In the genomic region with DNA sequence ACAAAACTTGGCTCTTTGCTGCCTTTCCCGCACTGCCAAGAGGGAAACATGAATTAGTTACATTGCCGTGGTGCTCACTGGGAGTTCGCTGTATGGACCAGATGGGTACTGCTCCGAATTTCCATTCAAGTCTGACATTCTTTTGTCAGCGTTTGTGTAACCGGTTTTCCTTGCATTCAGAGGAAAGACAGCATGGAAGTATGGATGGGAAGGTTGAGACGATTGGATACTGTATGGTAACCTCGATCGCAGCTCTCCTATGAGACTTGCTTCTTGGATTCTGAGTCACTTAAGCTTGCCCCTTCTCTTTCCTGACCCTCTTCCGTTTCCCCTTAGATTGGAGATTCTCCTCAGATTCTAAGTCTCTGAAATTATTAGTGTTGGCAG, we compare ENCODE assay signal across 8 cellular contexts. TPM values are rescaled to one million over a fixed set of nuclear protein-coding genes. Genes with fewer than 3 reads are reported as not detected.
DNase-seq lines count a peak whose midpoint lies in the region; ATAC-seq and TF ChIP-seq lines count a peak whose summit lies in the region.

No MANE protein-coding gene starts in this region.

- H3K36me3 Mint-ChIP-seq in T-helper 2 cell treated with Interferon-gamma antibody and Interleukin-4, amounts not matched to agents 5 μg/mL and 100 μg/mL, for 36 hours (ENCODE audit: low read depth) = peaks cover 27% of the 10 kb centered on the region
- peaks cover 16% of the 10 kb centered on the region for H3K36me3 Mint-ChIP-seq in effector memory CD8-positive, alpha-beta T cell (ENCODE audit: insufficient read depth)

- no peak for TF ChIP-seq CTCF in Peyer's patch (IDR thresholded peaks at IDR 0.05)

- no peak for DNase-seq in T-helper 2 cell treated with Interferon-gamma antibody and Interleukin-4, amounts not matched to agents 5 μg/mL and 100 μg/mL, for 36 hours (ENCODE audit: low spot score)
- DNase-seq in T-helper 2 cell (no peak), Peyer's patch (no peak), mucosa of gallbladder (ENCODE audit: low spot score) (no peak)
- DNase-seq in effector memory CD8-positive, alpha-beta T cell = peak in 1 of 3 experiments; percentile 3

- peak overlapping the region; percentile 89 to 92 (median 90) for H3K27ac ChIP-seq in Peyer's patch
- peak overlapping the region; percentile 95 for H3K27ac ChIP-seq in muscle layer of duodenum (ENCODE audit: low read length)

- H3K4me3 ChIP-seq in Peyer's patch (peak overlapping the region; percentile 72 to 91 (median 84)), muscle layer of duodenum (ENCODE audit: low read depth in 1 of 2, low read length in 2 of 2) (peak overlapping the region; percentile 93 to 99)

- no peaks in the 10 kb centered on the region for H3K27me3 ChIP-seq in Peyer's patch
- H3K27me3 ChIP-seq in muscle layer of duodenum (ENCODE audit: low read depth, low read length) = no peaks in the 10 kb centered on the region

- H3K4me1 ChIP-seq in Peyer's patch (peaks cover 0 to 8% (median 0%) of the 10 kb centered on the region in 4 donors), muscle layer of duodenum (ENCODE audit: control insufficient read depth in 1 of 2, insufficient read depth in 2 of 2, low read length in 2 of 2) (peaks cover 9 to 10% of the 10 kb centered on the region in 2 donors)

- TF ChIP-seq POLR2A in Peyer's patch (IDR thresholded peaks at IDR 0.05) = no peak

- ATAC-seq in HG02870 (IDR thresholded peaks at IDR 0.05; ENCODE audit: unreplicated experiment) (peak; percentile 3), GM21360 (IDR thresholded peaks at IDR 0.05; ENCODE audit: unreplicated experiment) (no peak)
- peak; percentile 5 for ATAC-seq in effector memory CD8-positive, alpha-beta T cell (replicated peaks)

- H3K9me3 ChIP-seq in Peyer's patch = no peaks in the 10 kb centered on the region
- H3K9me3 ChIP-seq in muscle layer of duodenum (ENCODE audit: control insufficient read depth in 1 of 2, low read length in 2 of 2) = no peaks in the 10 kb centered on the region

- H3K4me1 Mint-ChIP-seq in T-helper 2 cell treated with Interferon-gamma antibody and Interleukin-4, amounts not matched to agents 5 μg/mL and 100 μg/mL, for 36 hours (ENCODE audit: low read depth) = peaks cover 20% of the 10 kb centered on the region
- H3K4me1 Mint-ChIP-seq in effector memory CD8-positive, alpha-beta T cell (ENCODE audit: low read depth in 2 of 2) = peaks cover 29 to 46% of the 10 kb centered on the region in 2 donors

- H3K4me3 Mint-ChIP-seq in T-helper 2 cell treated with Interferon-gamma antibody and Interleukin-4, amounts not matched to agents 5 μg/mL and 100 μg/mL, for 36 hours = peak overlapping the region; percentile 96
- peak overlapping the region; percentile 87 to 93 for H3K4me3 Mint-ChIP-seq in effector memory CD8-positive, alpha-beta T cell

- H3K9me3 Mint-ChIP-seq in T-helper 2 cell treated with Interferon-gamma antibody and Interleukin-4, amounts not matched to agents 5 μg/mL and 100 μg/mL, for 36 hours = peaks cover 21% of the 10 kb centered on the region
- H3K9me3 Mint-ChIP-seq in effector memory CD8-positive, alpha-beta T cell = no peaks in the 10 kb centered on the region

- H3K36me3 ChIP-seq in Peyer's patch (no peaks in the 10 kb centered on the region), muscle layer of duodenum (ENCODE audit: control insufficient read depth in 1 of 2, insufficient read depth in 2 of 2, low read length in 2 of 2) (peaks cover 0 to 4% of the 10 kb centered on the region in 2 donors)

- H3K27ac Mint-ChIP-seq in T-helper 2 cell treated with Interferon-gamma antibody and Interleukin-4, amounts not matched to agents 5 μg/mL and 100 μg/mL, for 36 hours = peak overlapping the region; percentile 97
- H3K27ac Mint-ChIP-seq in effector memory CD8-positive, alpha-beta T cell = peak overlapping the region; percentile 95 to 97

- H3K27me3 Mint-ChIP-seq in T-helper 2 cell treated with Interferon-gamma antibody and Interleukin-4, amounts not matched to agents 5 μg/mL and 100 μg/mL, for 36 hours (ENCODE audit: low read depth) = peaks cover 6% of the 10 kb centered on the region
- no peaks in the 10 kb centered on the region for H3K27me3 Mint-ChIP-seq in effector memory CD8-positive, alpha-beta T cell

RNA-seq across cellular contexts. Expression of gene UBLCP1, which starts 0.6 kb away (rescaled TPM):
- total RNA-seq in Peyer's patch (10 to 100 TPM in 2 of 4 donors, 1 to 10 TPM in 2; 8.2 to 19.8 (median 10.8) TPM), mucosa of gallbladder (18.7 TPM)

RNA-seq across cellular contexts. Expression of gene RNF145, which starts 53.1 kb away (rescaled TPM):
- total RNA-seq in Peyer's patch (10 to 100 TPM; 12.1 to 85.8 (median 23.6) TPM), mucosa of gallbladder (74.8 TPM)
